28 cellular contexts compared by ENCODE assay signal in genomic region chr5:103270581-103270980, GRCh38.
"Had no signal": no experiment of that assay in that cellular context is flagged by ENCODE, and none has a peak within 500 bp of the region (broad histone marks: within the 10 kb centered on the region; RNA-seq: fewer than 3 reads in every experiment).

No MANE protein-coding gene starts in this region.

- H3K27me3 Mint-ChIP-seq: activated CD4-positive, alpha-beta memory T cell treated with anti-CD3 and anti-CD28 coated beads, Interleukin-2, amount 10 ng/mL, durations not matched to agents 7 days and 5 days; activated CD4-positive, alpha-beta T cell treated with anti-CD3 and anti-CD28 coated beads, Interleukin-2, amount 10 ng/mL, durations not matched to agents 7 days and 5 days; activated naive CD4-positive, alpha-beta T cell treated with anti-CD3 and anti-CD28 coated beads, Interleukin-2, amount 50 U/mL, for 24 hours; activated T-cell treated with anti-CD3 and anti-CD28 coated beads, Interleukin-2, amount 50 U/mL, for 24 hours; activated T-helper 17 cell treated with anti-CD3 and anti-CD28 coated beads, Interleukin-2, amount 50 U/mL, for 72 hours; brain; effector memory CD8-positive, alpha-beta T cell had no signal

- H3K4me1 ChIP-seq: uterus had no signal

- H3K4me1 Mint-ChIP-seq: nephron had no signal

- H3K4me3 ChIP-seq: cardiac muscle cell, coronary artery, gastroesophageal sphincter, hepatocyte, mucosa of descending colon, right lobe of liver, thoracic aorta, uterus had no signal

- H3K9me3 Mint-ChIP-seq: activated CD4-positive, alpha-beta memory T cell treated with anti-CD3 and anti-CD28 coated beads, Interleukin-2, amount 10 ng/mL, durations not matched to agents 7 days and 5 days; activated CD4-positive, alpha-beta T cell treated with anti-CD3 and anti-CD28 coated beads, Interleukin-2, amount 10 ng/mL, durations not matched to agents 7 days and 5 days; activated naive CD4-positive, alpha-beta T cell treated with anti-CD3 and anti-CD28 coated beads, Interleukin-2, amount 50 U/mL, for 24 hours; activated T-cell treated with anti-CD3 and anti-CD28 coated beads, Interleukin-2, amount 50 U/mL, for 24 hours; activated T-helper 17 cell treated with anti-CD3 and anti-CD28 coated beads, Interleukin-2, amount 50 U/mL, for 72 hours; brain; effector memory CD8-positive, alpha-beta T cell; nephron; T-helper 1 cell treated with Interleukin-12 subunit alpha and Interleukin-12 subunit beta and Interleukin-4 antibody, amounts not matched to agents 30 μg/mL and 1 μg/mL, for 36 hours had no signal

- H3K27ac Mint-ChIP-seq: activated CD4-positive, alpha-beta memory T cell treated with anti-CD3 and anti-CD28 coated beads, Interleukin-2, amount 10 ng/mL, durations not matched to agents 7 days and 5 days; activated naive CD4-positive, alpha-beta T cell treated with anti-CD3 and anti-CD28 coated beads, Interleukin-2, amount 50 U/mL, for 24 hours; activated T-cell treated with anti-CD3 and anti-CD28 coated beads, Interleukin-2, amount 50 U/mL, for 24 hours; activated T-helper 17 cell treated with anti-CD3 and anti-CD28 coated beads, Interleukin-2, amount 50 U/mL, for 72 hours; nephron; T-helper 1 cell treated with Interleukin-12 subunit alpha and Interleukin-12 subunit beta and Interleukin-4 antibody, amounts not matched to agents 30 μg/mL and 1 μg/mL, for 36 hours had no signal

- H3K4me3 Mint-ChIP-seq: activated CD4-positive, alpha-beta memory T cell treated with anti-CD3 and anti-CD28 coated beads, Interleukin-2, amount 10 ng/mL, durations not matched to agents 7 days and 5 days; activated CD4-positive, alpha-beta T cell treated with anti-CD3 and anti-CD28 coated beads, Interleukin-2, amount 10 ng/mL, durations not matched to agents 7 days and 5 days; activated naive CD4-positive, alpha-beta T cell treated with anti-CD3 and anti-CD28 coated beads, Interleukin-2, amount 50 U/mL, for 24 hours; activated T-cell treated with anti-CD3 and anti-CD28 coated beads, Interleukin-2, amount 50 U/mL, for 24 hours; brain; nephron; T-helper 1 cell treated with Interleukin-12 subunit alpha and Interleukin-12 subunit beta and Interleukin-4 antibody, amounts not matched to agents 30 μg/mL and 1 μg/mL, for 36 hours had no signal

- ATAC-seq: activated T-helper 17 cell treated with anti-CD3 and anti-CD28 coated beads, Interleukin-2, amount 50 U/mL, for 72 hours; effector memory CD8-positive, alpha-beta T cell; gastroesophageal sphincter; left cardiac atrium; left ventricle myocardium superior; mucosa of descending colon; stimulated activated naive CD8-positive, alpha-beta T cell treated with anti-CD3 and anti-CD28 coated beads, Interleukin-15, Interleukin-2, amounts not matched to agents 100 U/mL and 50 U/mL, for 24 hours had no signal

- FAIRE-seq: keratinocyte, TTC549 had no signal

- DNase-seq: activated CD4-positive, alpha-beta memory T cell treated with anti-CD3 and anti-CD28 coated beads, Interleukin-2, amount 10 ng/mL, durations not matched to agents 7 days and 5 days; activated CD4-positive, alpha-beta T cell treated with anti-CD3 and anti-CD28 coated beads, Interleukin-2, amount 10 ng/mL, durations not matched to agents 7 days and 5 days; activated CD8-positive, alpha-beta memory T cell treated with anti-CD3 and anti-CD28 coated beads, Interleukin-2, amount 50 U/mL, for 48 hours; activated T-cell treated with anti-CD3 and anti-CD28 coated beads, Interleukin-2, amount 50 U/mL, for 24 hours; anterior cingulate cortex; cerebellar nuclear complex; effector memory CD8-positive, alpha-beta T cell; left cardiac atrium; left ventricle myocardium superior; mucosa of descending colon; right lobe of liver; stimulated activated CD4-positive, alpha-beta T cell treated with anti-CD3 and anti-CD28 coated beads, Interleukin-2, amount 100 ng/mL, for 48 hours; stimulated activated naive CD8-positive, alpha-beta T cell treated with anti-CD3 and anti-CD28 coated beads, Interleukin-15, Interleukin-2, amounts not matched to agents 100 U/mL and 50 U/mL, for 24 hours; T-helper 9 cell; trophoblast cell; uterus had no signal

- H3K27ac ChIP-seq: cardiac muscle cell, coronary artery, gastroesophageal sphincter, hepatocyte, right lobe of liver, thoracic aorta, uterus had no signal

- H2AFZ ChIP-seq: hepatocyte had no signal

- H3K4me2 ChIP-seq: hepatocyte had no signal

- H3K36me3 Mint-ChIP-seq: activated naive CD4-positive, alpha-beta T cell treated with anti-CD3 and anti-CD28 coated beads, Interleukin-2, amount 50 U/mL, for 24 hours had no signal

- H3K27me3 ChIP-seq: cardiac muscle cell, gastroesophageal sphincter, hepatocyte, right lobe of liver, uterus had no signal

- H3K9me3 ChIP-seq: gastroesophageal sphincter, mucosa of descending colon, right lobe of liver, thoracic aorta, uterus had no signal

- H3K36me3 ChIP-seq: cardiac muscle cell, right lobe of liver, uterus had no signal
